ENCODE assay signal across 17 cellular contexts in the genomic region with DNA sequence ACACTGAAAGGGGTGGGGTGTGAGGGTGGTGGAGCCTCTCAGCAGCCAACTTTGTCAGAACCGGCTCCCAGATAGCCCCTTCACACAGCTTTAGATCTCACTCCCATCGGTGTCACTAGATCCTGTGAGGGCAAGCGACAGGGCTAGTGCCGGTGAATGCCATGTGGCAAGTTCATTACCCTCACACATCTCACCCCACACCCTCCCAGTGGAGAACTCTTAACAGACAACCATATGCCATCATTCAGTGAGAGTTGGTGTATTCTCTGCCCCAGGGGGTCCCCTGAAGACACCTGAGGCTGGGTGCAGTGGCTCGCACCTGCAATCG. TPM values are rescaled to one million over a fixed set of nuclear protein-coding genes. Genes with fewer than 3 reads are reported as not detected.
DNase-seq lines count a peak whose midpoint lies in the region; ATAC-seq and TF ChIP-seq lines count a peak whose summit lies in the region.
"Had no signal": no experiment of that assay in that cellular context is flagged by ENCODE, and none has a peak within 500 bp of the region (broad histone marks: within the 10 kb centered on the region; RNA-seq: fewer than 3 reads in every experiment).

No MANE protein-coding gene starts in this region.

- WGBS in endodermal cell (ENCODE audit: insufficient coverage in 1 of 2, insufficient read length in 1 of 2), 2 experiments, result 80 to 97% methylated on average over 2 to 5 of the region's 6 CpGs

- peaks cover 7% of the 10 kb centered on the region for H4K20me1 ChIP-seq in OCI-LY7 (ENCODE audit: insufficient read depth, low read length)

- no peak for TF ChIP-seq CTCF in OCI-LY7 (conservative IDR thresholded peaks at IDR 0.05; ENCODE audit: low read length)
- TF ChIP-seq CTCF in endodermal cell (conservative IDR thresholded peaks at IDR 0.05), result no peak

- peak overlapping the region; percentile 71 for H3K4me3 Mint-ChIP-seq in T-helper 1 cell treated with Interleukin-12 subunit alpha and Interleukin-12 subunit beta and Interleukin-4 antibody, amounts not matched to agents 30 μg/mL and 1 μg/mL, for 36 hours
- H3K4me3 Mint-ChIP-seq in dendritic cell treated with granulocyte-macrophage colony-stimulating factor and Interleukin-4, amounts not matched to agents 40 ng/mL and 50 ng/mL, for 4 days, result peak overlapping the region; percentile 9
- H3K4me3 Mint-ChIP-seq in stimulated activated naive B cell treated with anti-CD40 and anti-IgM and Interleukin-4, amounts not matched to agents 10 μg/mL and 1 μg/mL and 100 μg/mL, for 72 hours, result peak overlapping the region; percentile 53 to 74
- H3K4me3 Mint-ChIP-seq in endodermal cell, result no peak overlapping the region
- H3K4me3 Mint-ChIP-seq: WTC11 had no signal

- H3K79me2 ChIP-seq in OCI-LY7 (ENCODE audit: insufficient read depth, low read depth, low read length), result peaks cover 72% of the 10 kb centered on the region

- peak overlapping the region; percentile 92 for H3K27ac ChIP-seq in OCI-LY7 (ENCODE audit: low read depth, low read length, poor library complexity, severe bottlenecking)
- H3K27ac ChIP-seq in endodermal cell (ENCODE audit: low read depth, low read length), result no peak overlapping the region

- POLR2A ChIA-PET in OCI-LY7 (lab: Charles Lee), result interaction anchor here (1.5 to 5.3 kb wide), 4 partner anchors 11 to 16 kb away, joined by 6 to 38 read pairs (median 10); a partner anchor contains a TSS

- H3K36me3 ChIP-seq in OCI-LY7 (ENCODE audit: insufficient read depth, low read length), result peaks cover 41% of the 10 kb centered on the region
- no peaks in the 10 kb centered on the region for H3K36me3 ChIP-seq in endodermal cell (ENCODE audit: control insufficient read depth, insufficient read depth, low read length)
- H3K36me3 ChIP-seq: tibial nerve had no signal

- peak overlapping the region; percentile 93 for H3K27ac Mint-ChIP-seq in T-helper 1 cell treated with Interleukin-12 subunit alpha and Interleukin-12 subunit beta and Interleukin-4 antibody, amounts not matched to agents 30 μg/mL and 1 μg/mL, for 36 hours
- H3K27ac Mint-ChIP-seq in dendritic cell treated with granulocyte-macrophage colony-stimulating factor and Interleukin-4, amounts not matched to agents 40 ng/mL and 50 ng/mL, for 4 days, result peak overlapping the region; percentile 79
- H3K27ac Mint-ChIP-seq in stimulated activated naive B cell treated with anti-CD40 and anti-IgM and Interleukin-4, amounts not matched to agents 10 μg/mL and 1 μg/mL and 100 μg/mL, for 72 hours, result peak overlapping the region; percentile 95
- H3K27ac Mint-ChIP-seq in endodermal cell, result no peak overlapping the region
- H3K27ac Mint-ChIP-seq: WTC11 had no signal

- no peak overlapping the region for H2AFZ ChIP-seq in OCI-LY7 (ENCODE audit: low read length)

- no peaks in the 10 kb centered on the region for H3K9me3 Mint-ChIP-seq in T-helper 1 cell treated with Interleukin-12 subunit alpha and Interleukin-12 subunit beta and Interleukin-4 antibody, amounts not matched to agents 30 μg/mL and 1 μg/mL, for 36 hours
- no peaks in the 10 kb centered on the region for H3K9me3 Mint-ChIP-seq in dendritic cell treated with granulocyte-macrophage colony-stimulating factor and Interleukin-4, amounts not matched to agents 40 ng/mL and 50 ng/mL, for 4 days
- no peaks in the 10 kb centered on the region for H3K9me3 Mint-ChIP-seq in stimulated activated naive B cell treated with anti-CD40 and anti-IgM and Interleukin-4, amounts not matched to agents 10 μg/mL and 1 μg/mL and 100 μg/mL, for 72 hours
- H3K9me3 Mint-ChIP-seq in endodermal cell, result peaks cover 55% of the 10 kb centered on the region
- H3K9me3 Mint-ChIP-seq: WTC11 had no signal

- intact Hi-C loops in OCI-LY7 (cut with micrococcal nuclease; ENCODE audit: unreplicated experiment), result no loop called here
- intact Hi-C loops in dendritic cell treated with granulocyte-macrophage colony-stimulating factor and Interleukin-4, amounts not matched to agents 40 ng/mL and 50 ng/mL, for 4 days (cut with micrococcal nuclease), result no loop called here

- H3K9ac ChIP-seq in endodermal cell (ENCODE audit: extremely low read depth, low read length, poor library complexity, severe bottlenecking), result no peak overlapping the region

- peak overlapping the region; percentile 81 for H3K4me2 ChIP-seq in OCI-LY7 (ENCODE audit: low read length)

- no TSS peak for BruUV-seq in OCI-LY7 (replicated peaks; lab: Mats Ljungman, UMichigan)

- no peaks in the 10 kb centered on the region for H3K27me3 Mint-ChIP-seq in T-helper 1 cell treated with Interleukin-12 subunit alpha and Interleukin-12 subunit beta and Interleukin-4 antibody, amounts not matched to agents 30 μg/mL and 1 μg/mL, for 36 hours (ENCODE audit: low read depth)
- no peaks in the 10 kb centered on the region for H3K27me3 Mint-ChIP-seq in dendritic cell treated with granulocyte-macrophage colony-stimulating factor and Interleukin-4, amounts not matched to agents 40 ng/mL and 50 ng/mL, for 4 days
- H3K27me3 Mint-ChIP-seq in stimulated activated naive B cell treated with anti-CD40 and anti-IgM and Interleukin-4, amounts not matched to agents 10 μg/mL and 1 μg/mL and 100 μg/mL, for 72 hours, result no peaks in the 10 kb centered on the region
- H3K27me3 Mint-ChIP-seq in endodermal cell (ENCODE audit: insufficient read depth), result no peaks in the 10 kb centered on the region

- H3K9me3 ChIP-seq in OCI-LY7 (ENCODE audit: low read length) (no peaks in the 10 kb centered on the region), endodermal cell (ENCODE audit: control insufficient read depth, low read length) (no peaks in the 10 kb centered on the region)
- H3K9me3 ChIP-seq: tibial nerve had no signal

- peak; percentile 2 to 5 for ATAC-seq in stimulated activated naive B cell treated with anti-CD40 and anti-IgM and Interleukin-4, amounts not matched to agents 10 μg/mL and 1 μg/mL and 100 μg/mL, for 72 hours (replicated peaks)
- ATAC-seq: esophagus mucosa had no signal

- no peaks in the 10 kb centered on the region for H3K27me3 ChIP-seq in endodermal cell (ENCODE audit: control insufficient read depth, insufficient read depth, low read length, poor library complexity, severe bottlenecking)
- H3K27me3 ChIP-seq: tibial nerve had no signal

- CTCF ChIA-PET in OCI-LY7 (lab: Charles Lee; ENCODE audit: unreplicated experiment), result interaction anchor here (0.6 to 1.8 kb wide), 2 partner anchors 11 to 14 kb away, joined by 3 to 6 read pairs; no protein-coding TSS in a partner anchor

- peaks cover 68% of the 10 kb centered on the region for H3K4me1 ChIP-seq in OCI-LY7 (ENCODE audit: insufficient read depth, low read length, poor library complexity, severe bottlenecking)
- H3K4me1 ChIP-seq in endodermal cell (ENCODE audit: control insufficient read depth, insufficient read depth, low read length), result peaks cover 4% of the 10 kb centered on the region

- H3K9me2 ChIP-seq in OCI-LY7 (ENCODE audit: insufficient read depth, low read length), result no peaks in the 10 kb centered on the region

- no peak for DNase-seq in T-helper 1 cell
- DNase-seq in OCI-LY7 (ENCODE audit: low spot score), result peak; percentile 41
- no peak for DNase-seq in stimulated activated naive B cell treated with anti-CD40 and anti-IgM and Interleukin-4, amounts not matched to agents 10 μg/mL and 1 μg/mL and 100 μg/mL, for 72 hours
- DNase-seq in hepatic stellate cell (ENCODE audit: low spot score), result no peak
- no peak for DNase-seq in endodermal cell
- DNase-seq in epidermal melanocyte (ENCODE audit: insufficient read length, low spot score), result no peak
- DNase-seq: activated gamma-delta T cell treated with Interleukin-2 at 50 U/mL for 16 hours; central memory CD4-positive, alpha-beta T cell; DMS153; hypothalamus; NCI-H1694; nucleus accumbens had no signal

- peak overlapping the region; percentile 54 for H3K4me3 ChIP-seq in OCI-LY7 (ENCODE audit: low read depth, low read length, poor library complexity, severe bottlenecking)
- no peak overlapping the region for H3K4me3 ChIP-seq in endodermal cell (ENCODE audit: low read length)
- H3K4me3 ChIP-seq: tibial nerve had no signal

- H3K36me3 Mint-ChIP-seq in T-helper 1 cell treated with Interleukin-12 subunit alpha and Interleukin-12 subunit beta and Interleukin-4 antibody, amounts not matched to agents 30 μg/mL and 1 μg/mL, for 36 hours (ENCODE audit: low read depth), result peaks cover 13% of the 10 kb centered on the region
- H3K36me3 Mint-ChIP-seq in dendritic cell treated with granulocyte-macrophage colony-stimulating factor and Interleukin-4, amounts not matched to agents 40 ng/mL and 50 ng/mL, for 4 days (ENCODE audit: low read depth), result peaks cover 22% of the 10 kb centered on the region
- H3K36me3 Mint-ChIP-seq in stimulated activated naive B cell treated with anti-CD40 and anti-IgM and Interleukin-4, amounts not matched to agents 10 μg/mL and 1 μg/mL and 100 μg/mL, for 72 hours, result peaks cover 3 to 32% of the 10 kb centered on the region in 2 donors
- no peaks in the 10 kb centered on the region for H3K36me3 Mint-ChIP-seq in endodermal cell (ENCODE audit: low read depth)

- H3K4me1 Mint-ChIP-seq in T-helper 1 cell treated with Interleukin-12 subunit alpha and Interleukin-12 subunit beta and Interleukin-4 antibody, amounts not matched to agents 30 μg/mL and 1 μg/mL, for 36 hours (ENCODE audit: low read depth), result peaks cover 35% of the 10 kb centered on the region
- H3K4me1 Mint-ChIP-seq in dendritic cell treated with granulocyte-macrophage colony-stimulating factor and Interleukin-4, amounts not matched to agents 40 ng/mL and 50 ng/mL, for 4 days (ENCODE audit: low read depth), result peaks cover 21% of the 10 kb centered on the region
- H3K4me1 Mint-ChIP-seq in stimulated activated naive B cell treated with anti-CD40 and anti-IgM and Interleukin-4, amounts not matched to agents 10 μg/mL and 1 μg/mL and 100 μg/mL, for 72 hours, result peaks cover 34 to 47% of the 10 kb centered on the region in 2 donors
- peaks cover 9% of the 10 kb centered on the region for H3K4me1 Mint-ChIP-seq in endodermal cell

RNA-seq across cellular contexts. Expression of a gene that starts 15.3 kb away (rescaled TPM):
- 145 and 182 TPM in 2 replicates for total RNA-seq in OCI-LY7 (2014; rRNA removed; shearing (Covaris generic))
- total RNA-seq in OCI-LY7 (2022), result 216 and 231 TPM in 2 replicates
- total RNA-seq in endodermal cell, result 10 to 100 TPM; 11.5 to 18.7 TPM
- polyA plus RNA-seq in endodermal cell (2013, experiment 1 of 2), result 46.6 TPM
- 40.6 TPM for polyA plus RNA-seq in endodermal cell (2013, experiment 2 of 2)

Comparison
In these comparisons a context has a peak if more than half of its experiments do, and no peak if none do; other contexts are left out.
1. RNA of a gene that starts 15.3 kb away (total RNA-seq): 145 to 231 TPM in OCI-LY7; 11.5 to 18.7 TPM in endodermal cell; every median in the first group is over 4 times any median in the second.